15 cellular contexts compared by ENCODE assay signal in the genomic region with DNA sequence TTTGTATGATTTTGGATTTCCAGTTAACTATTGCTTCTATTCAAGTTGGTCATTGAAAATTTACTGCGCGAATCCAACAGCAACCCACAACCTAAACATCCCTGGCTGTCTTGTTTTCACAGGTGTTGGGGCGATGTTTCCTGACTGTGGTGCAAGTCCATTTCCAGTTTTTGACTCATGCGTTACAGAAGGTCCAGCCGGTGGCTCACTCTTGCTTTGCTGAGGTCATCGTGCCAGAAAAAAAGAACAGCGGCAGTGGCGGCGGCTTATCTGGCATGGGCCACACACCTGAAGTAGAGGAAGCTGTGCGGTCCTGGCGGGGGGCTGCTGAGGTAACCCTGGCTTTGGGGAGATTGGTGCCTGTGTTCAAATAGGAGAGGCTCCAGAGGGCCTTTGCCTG. TPM values are rescaled to one million over a fixed set of nuclear protein-coding genes. Genes with fewer than 3 reads are reported as not detected.
DNase-seq lines count a peak whose midpoint lies in the region; ATAC-seq and TF ChIP-seq lines count a peak whose summit lies in the region.
"Had no signal": no experiment of that assay in that cellular context is flagged by ENCODE, and none has a peak within 500 bp of the region (broad histone marks: within the 10 kb centered on the region; RNA-seq: fewer than 3 reads in every experiment).

No MANE protein-coding gene starts in this region.

- H3K4me3 Mint-ChIP-seq in activated CD4-positive, alpha-beta T cell treated with anti-CD3 and anti-CD28 coated beads for 36 hours = no peak overlapping the region
- H3K4me3 Mint-ChIP-seq in mesothelial cell of epicardium = no peak overlapping the region
- H3K4me3 Mint-ChIP-seq: activated CD4-positive, alpha-beta memory T cell treated with anti-CD3 and anti-CD28 coated beads, Interleukin-2, amount 10 ng/mL, durations not matched to agents 7 days and 5 days; CD8-positive, alpha-beta T cell; H9; natural killer cell; T-helper 1 cell treated with Interleukin-12 subunit alpha and Interleukin-12 subunit beta and Interleukin-4 antibody, amounts not matched to agents 30 μg/mL and 1 μg/mL, for 36 hours had no signal

- 83 to 92% methylated on average over 11 of the region's 11 CpGs for WGBS in thyroid gland, 2 donors

- no peak for ATAC-seq in activated CD4-positive, alpha-beta T cell treated with anti-CD3 and anti-CD28 coated beads for 36 hours
- ATAC-seq: CD8-positive, alpha-beta T cell; natural killer cell had no signal

- intact Hi-C loops in activated CD4-positive, alpha-beta T cell treated with anti-CD3 and anti-CD28 coated beads for 36 hours (cut with DNase I, micrococcal nuclease) = loop anchor here in 1 of 2 experiments (5.0 kb wide), 1 partner anchor 47 kb away; no protein-coding TSS in a partner anchor
- intact Hi-C loops in thyroid gland (cut with DNase I) = no loop called here

- no peak for TF ChIP-seq CTCF in mesothelial cell of epicardium (IDR thresholded peaks at IDR 0.05; ENCODE audit: unreplicated experiment)
- TF ChIP-seq CTCF in thyroid gland (IDR thresholded peaks at IDR 0.05) = no peak

- peaks cover 48% of the 10 kb centered on the region for H3K4me1 Mint-ChIP-seq in activated CD4-positive, alpha-beta T cell treated with anti-CD3 and anti-CD28 coated beads for 36 hours
- peaks cover 33% of the 10 kb centered on the region for H3K4me1 Mint-ChIP-seq in mesothelial cell of epicardium

- H3K4me3 ChIP-seq in thyroid gland (replicated peaks in 1 of 3) = no peak overlapping the region
- H3K4me3 ChIP-seq: cardiac muscle cell had no signal

- peaks cover 13 to 20% of the 10 kb centered on the region in 2 donors for H3K36me3 ChIP-seq in thyroid gland
- H3K36me3 ChIP-seq: cardiac muscle cell had no signal

- H3K27me3 Mint-ChIP-seq in activated CD4-positive, alpha-beta T cell treated with anti-CD3 and anti-CD28 coated beads for 36 hours = no peaks in the 10 kb centered on the region
- H3K27me3 Mint-ChIP-seq in mesothelial cell of epicardium (ENCODE audit: low read depth) = no peaks in the 10 kb centered on the region
- H3K27me3 Mint-ChIP-seq: activated CD4-positive, alpha-beta memory T cell treated with anti-CD3 and anti-CD28 coated beads, Interleukin-2, amount 10 ng/mL, durations not matched to agents 7 days and 5 days had no signal

- no peaks in the 10 kb centered on the region for H3K9me3 ChIP-seq in thyroid gland

- POLR2A ChIA-PET in activated CD4-positive, alpha-beta T cell treated with anti-CD3 and anti-CD28 coated beads for 36 hours (lab: Charles Lee) = no interaction called here

- no peak for TF ChIP-seq POLR2A in thyroid gland (IDR thresholded peaks at IDR 0.05)

- H3K4me1 ChIP-seq in thyroid gland = peaks cover 14 to 31% of the 10 kb centered on the region in 2 donors

- peak overlapping the region; percentile 65 for H3K27ac ChIP-seq in cingulate gyrus (ENCODE audit: low read depth, low read length)
- peak overlapping the region in 2 of 3 donors; percentile 4 to 39 for H3K27ac ChIP-seq in thyroid gland
- H3K27ac ChIP-seq: 22Rv1, cardiac muscle cell had no signal

- no peaks in the 10 kb centered on the region for H3K27me3 ChIP-seq in thyroid gland
- H3K27me3 ChIP-seq: cardiac muscle cell had no signal

- H3K9me3 Mint-ChIP-seq in activated CD4-positive, alpha-beta T cell treated with anti-CD3 and anti-CD28 coated beads for 36 hours (ENCODE audit: low read depth) = no peaks in the 10 kb centered on the region
- no peaks in the 10 kb centered on the region for H3K9me3 Mint-ChIP-seq in mesothelial cell of epicardium
- H3K9me3 Mint-ChIP-seq: activated CD4-positive, alpha-beta memory T cell treated with anti-CD3 and anti-CD28 coated beads, Interleukin-2, amount 10 ng/mL, durations not matched to agents 7 days and 5 days; CD8-positive, alpha-beta T cell; H9; natural killer cell; T-helper 1 cell treated with Interleukin-12 subunit alpha and Interleukin-12 subunit beta and Interleukin-4 antibody, amounts not matched to agents 30 μg/mL and 1 μg/mL, for 36 hours had no signal

- no peak for DNase-seq in activated CD4-positive, alpha-beta T cell treated with anti-CD3 and anti-CD28 coated beads for 36 hours
- DNase-seq in activated CD4-positive, alpha-beta T cell treated with anti-CD3 and anti-CD28 coated beads, Interleukin-2, amount 50 U/mL, for 1 hour = no peak
- DNase-seq in mesothelial cell of epicardium (ENCODE audit: low spot score in 2 of 2, unreplicated experiment in 2 of 2) = no peak
- peak in 1 of 2 donors; percentile 21 for DNase-seq in thyroid gland
- DNase-seq in DMS79 (lab: John Stamatoyannopoulos, UW) = no peak
- DNase-seq in NCI-H128 (lab: John Stamatoyannopoulos, UW; ENCODE audit: unreplicated experiment) = no peak
- no peak for DNase-seq in T-helper 9 cell
- DNase-seq: activated CD4-positive, alpha-beta memory T cell treated with anti-CD3 and anti-CD28 coated beads, Interleukin-2, amount 10 ng/mL, durations not matched to agents 7 days and 5 days; CD8-positive, alpha-beta T cell; H9; natural killer cell had no signal

- CTCF ChIA-PET in activated CD4-positive, alpha-beta T cell treated with anti-CD3 and anti-CD28 coated beads for 36 hours (lab: Charles Lee) = interaction anchor here (0.6 to 1.5 kb wide), 3 partner anchors 19 to 47 kb away, joined by 3 to 6 read pairs (median 3); no protein-coding TSS in a partner anchor

- peak overlapping the region; percentile 34 for H3K27ac Mint-ChIP-seq in activated CD4-positive, alpha-beta T cell treated with anti-CD3 and anti-CD28 coated beads for 36 hours
- peak overlapping the region; percentile 94 for H3K27ac Mint-ChIP-seq in mesothelial cell of epicardium
- H3K27ac Mint-ChIP-seq: activated CD4-positive, alpha-beta memory T cell treated with anti-CD3 and anti-CD28 coated beads, Interleukin-2, amount 10 ng/mL, durations not matched to agents 7 days and 5 days; T-helper 1 cell treated with Interleukin-12 subunit alpha and Interleukin-12 subunit beta and Interleukin-4 antibody, amounts not matched to agents 30 μg/mL and 1 μg/mL, for 36 hours had no signal

- H3K36me3 Mint-ChIP-seq in activated CD4-positive, alpha-beta T cell treated with anti-CD3 and anti-CD28 coated beads for 36 hours (ENCODE audit: low read depth) = peaks cover 15% of the 10 kb centered on the region
- H3K36me3 Mint-ChIP-seq in mesothelial cell of epicardium = peaks cover 18% of the 10 kb centered on the region
- H3K36me3 Mint-ChIP-seq: natural killer cell had no signal

RNA-seq across cellular contexts. Expression of gene GPI, which starts 45.2 kb away (rescaled TPM):
- 100 to 1,000 TPM; 686 to 839 TPM for total RNA-seq in activated CD4-positive, alpha-beta T cell treated with anti-CD3 and anti-CD28 coated beads for 36 hours
- 226 to 228 TPM (median 226 TPM) in 3 replicates for total RNA-seq in mesothelial cell of epicardium
- total RNA-seq in thyroid gland = 100 to 1,000 TPM; 118 to 446 (median 224) TPM
